Comparison of ENCODE assay signal across 34 cellular contexts in the genomic region with DNA sequence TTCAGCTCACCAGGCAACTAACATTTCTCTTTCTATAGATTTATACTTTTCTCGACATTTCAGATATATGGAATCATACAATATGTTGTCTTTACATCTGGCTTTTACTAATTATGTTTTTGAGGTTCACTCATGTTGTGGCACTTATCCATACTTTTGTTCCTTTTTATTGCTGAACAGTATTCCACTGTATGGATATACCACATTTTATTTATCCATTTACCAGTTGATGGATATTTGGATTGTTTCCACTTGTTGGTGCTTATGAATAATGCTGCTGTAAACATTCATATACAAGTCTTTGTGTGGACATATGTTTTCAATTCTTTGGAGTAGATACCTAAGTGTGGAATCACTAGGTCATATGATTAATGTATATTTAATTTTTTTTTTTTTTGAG.
"Had no signal": no experiment of that assay in that cellular context is flagged by ENCODE, and none has a peak within 500 bp of the region (broad histone marks: within the 10 kb centered on the region; RNA-seq: fewer than 3 reads in every experiment).

No MANE protein-coding gene starts in this region.

- H3K27ac ChIP-seq: adrenal gland, ascending aorta, body of pancreas, brain microvascular endothelial cell, breast epithelium, cardiac muscle cell had no signal

- H3K9me3 ChIP-seq: body of pancreas had no signal

- H3K4me3 ChIP-seq: adrenal gland, ascending aorta, body of pancreas, breast epithelium, cardiac muscle cell had no signal

- ATAC-seq: activated naive CD4-positive, alpha-beta T cell treated with anti-CD3 and anti-CD28 coated beads, Interleukin-2, amount 50 U/mL, for 72 hours; activated naive CD8-positive, alpha-beta T cell treated with anti-CD3 and anti-CD28 coated beads, Interleukin-2, amount 50 U/mL, for 24 hours; activated T-cell treated with anti-CD3 and anti-CD28 coated beads, Interleukin-2, amount 50 U/mL, for 4 hours; activated T-cell treated with anti-CD3 and anti-CD28 coated beads, Interleukin-2, amount 50 U/mL, for 72 hours; activated T-helper 17 cell treated with anti-CD3 and anti-CD28 coated beads, Interleukin-2, amount 50 U/mL, for 72 hours; body of pancreas had no signal

- H3K4me1 ChIP-seq: adrenal gland, ascending aorta, body of pancreas, breast epithelium had no signal

- H3K27me3 ChIP-seq: adrenal gland, ascending aorta, body of pancreas, brain microvascular endothelial cell, breast epithelium, cardiac muscle cell had no signal

- H3K36me3 ChIP-seq: adrenal gland, ascending aorta, brain microvascular endothelial cell, breast epithelium, cardiac muscle cell had no signal

- DNase-seq: activated effector memory CD4-positive, alpha-beta T cell treated with anti-CD3 and anti-CD28 coated beads, Interleukin-2, amount 50 U/mL, for 16 hours; activated effector memory CD4-positive, alpha-beta T cell treated with Interleukin-2 at 50 U/mL for 16 hours; activated gamma-delta T cell; activated gamma-delta T cell treated with Interleukin-2 at 50 U/mL for 16 hours; activated naive CD4-positive, alpha-beta T cell; activated naive CD4-positive, alpha-beta T cell treated with anti-CD3 and anti-CD28 coated beads for 36 hours; activated naive CD4-positive, alpha-beta T cell treated with anti-CD3 and anti-CD28 coated beads, Interleukin-2, amount 10 ng/mL, durations not matched to agents 7 days and 5 days; activated naive CD4-positive, alpha-beta T cell treated with anti-CD3 and anti-CD28 coated beads, Interleukin-2, amount 50 U/mL, for 16 hours; activated naive CD4-positive, alpha-beta T cell treated with Interleukin-2 at 50 U/mL for 16 hours; activated naive CD8-positive, alpha-beta T cell treated with anti-CD3 and anti-CD28 coated beads for 36 hours; activated naive CD8-positive, alpha-beta T cell treated with anti-CD3 and anti-CD28 coated beads, Interleukin-2, amount 10 ng/mL, durations not matched to agents 7 days and 5 days; activated naive CD8-positive, alpha-beta T cell treated with anti-CD3 and anti-CD28 coated beads, Interleukin-2, amount 50 U/mL, for 24 hours; activated T-cell treated with anti-CD3 and anti-CD28 coated beads, Interleukin-2, amount 50 U/mL, for 1 hour; activated T-cell treated with anti-CD3 and anti-CD28 coated beads, Interleukin-2, amount 50 U/mL, for 24 hours; activated T-cell treated with anti-CD3 and anti-CD28 coated beads, Interleukin-2, amount 50 U/mL, for 4 hours; activated T-cell treated with anti-CD3 and anti-CD28 coated beads, Interleukin-2, amount 50 U/mL, for 48 hours; activated T-cell treated with anti-CD3 and anti-CD28 coated beads, Interleukin-2, amount 50 U/mL, for 72 hours; adrenal gland; amniotic stem cell; amygdala; anterior cingulate cortex; aorta; body of pancreas; brain microvascular endothelial cell; caudate nucleus; central memory CD4-positive, alpha-beta T cell; cerebellar nuclear complex had no signal

- FAIRE-seq: astrocyte, bronchial epithelial cell had no signal
